In the genomic region with DNA sequence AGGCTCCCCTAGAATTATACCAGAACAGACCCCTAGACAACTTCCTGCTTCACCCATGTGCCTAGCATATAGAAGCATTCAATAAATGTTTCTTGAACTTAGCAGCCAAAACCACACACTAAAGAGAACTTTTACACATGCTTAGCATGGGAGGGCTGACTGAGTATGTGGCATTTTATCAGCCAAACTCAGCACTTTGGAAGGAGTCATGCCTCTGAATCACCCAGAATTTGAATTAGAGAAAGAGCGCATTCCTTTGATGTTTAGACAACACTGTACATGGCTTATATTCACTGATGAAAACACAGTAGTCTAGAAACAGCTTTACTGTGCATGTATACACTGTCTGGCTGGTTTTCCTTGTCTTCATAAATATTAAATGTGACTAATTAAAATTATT, we compare ENCODE assay signal across 2 cellular contexts.
TF ChIP-seq lines count a peak whose summit lies in the region.

No MANE protein-coding gene starts in this region.

TF ChIP-seq in IMR-90, 13 proteins besides CTCF, POLR2A, EP300 and RAD21:
- TF ChIP-seq, protein P1, sequence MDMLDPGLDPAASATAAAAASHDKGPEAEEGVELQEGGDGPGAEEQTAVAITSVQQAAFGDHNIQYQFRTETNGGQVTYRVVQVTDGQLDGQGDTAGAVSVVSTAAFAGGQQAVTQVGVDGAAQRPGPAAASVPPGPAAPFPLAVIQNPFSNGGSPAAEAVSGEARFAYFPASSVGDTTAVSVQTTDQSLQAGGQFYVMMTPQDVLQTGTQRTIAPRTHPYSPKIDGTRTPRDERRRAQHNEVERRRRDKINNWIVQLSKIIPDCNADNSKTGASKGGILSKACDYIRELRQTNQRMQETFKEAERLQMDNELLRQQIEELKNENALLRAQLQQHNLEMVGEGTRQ (IDR thresholded peaks at IDR 0.05; ENCODE audit: low read depth, low read length) = no peak
- TF ChIP-seq MAFK (IDR thresholded peaks at IDR 0.05; ENCODE audit: low read depth, low read length) (peak; percentile 60), BHLHE40 (IDR thresholded peaks at IDR 0.05; ENCODE audit: low read depth, low read length) (0 out of 2 replicates have a peak, but pooled peaks have one; percentile 16), FOS (IDR thresholded peaks at IDR 0.05; ENCODE audit: low read depth, low read length) (0 out of 2 replicates have a peak, but pooled peaks have one; percentile 21)
TF ChIP-seq in IMR-90: peak in this region for 3.

TF ChIP-seq in GM23338, 12 proteins besides CTCF, POLR2A, EP300 and RAD21:
- TF ChIP-seq, protein P2, sequence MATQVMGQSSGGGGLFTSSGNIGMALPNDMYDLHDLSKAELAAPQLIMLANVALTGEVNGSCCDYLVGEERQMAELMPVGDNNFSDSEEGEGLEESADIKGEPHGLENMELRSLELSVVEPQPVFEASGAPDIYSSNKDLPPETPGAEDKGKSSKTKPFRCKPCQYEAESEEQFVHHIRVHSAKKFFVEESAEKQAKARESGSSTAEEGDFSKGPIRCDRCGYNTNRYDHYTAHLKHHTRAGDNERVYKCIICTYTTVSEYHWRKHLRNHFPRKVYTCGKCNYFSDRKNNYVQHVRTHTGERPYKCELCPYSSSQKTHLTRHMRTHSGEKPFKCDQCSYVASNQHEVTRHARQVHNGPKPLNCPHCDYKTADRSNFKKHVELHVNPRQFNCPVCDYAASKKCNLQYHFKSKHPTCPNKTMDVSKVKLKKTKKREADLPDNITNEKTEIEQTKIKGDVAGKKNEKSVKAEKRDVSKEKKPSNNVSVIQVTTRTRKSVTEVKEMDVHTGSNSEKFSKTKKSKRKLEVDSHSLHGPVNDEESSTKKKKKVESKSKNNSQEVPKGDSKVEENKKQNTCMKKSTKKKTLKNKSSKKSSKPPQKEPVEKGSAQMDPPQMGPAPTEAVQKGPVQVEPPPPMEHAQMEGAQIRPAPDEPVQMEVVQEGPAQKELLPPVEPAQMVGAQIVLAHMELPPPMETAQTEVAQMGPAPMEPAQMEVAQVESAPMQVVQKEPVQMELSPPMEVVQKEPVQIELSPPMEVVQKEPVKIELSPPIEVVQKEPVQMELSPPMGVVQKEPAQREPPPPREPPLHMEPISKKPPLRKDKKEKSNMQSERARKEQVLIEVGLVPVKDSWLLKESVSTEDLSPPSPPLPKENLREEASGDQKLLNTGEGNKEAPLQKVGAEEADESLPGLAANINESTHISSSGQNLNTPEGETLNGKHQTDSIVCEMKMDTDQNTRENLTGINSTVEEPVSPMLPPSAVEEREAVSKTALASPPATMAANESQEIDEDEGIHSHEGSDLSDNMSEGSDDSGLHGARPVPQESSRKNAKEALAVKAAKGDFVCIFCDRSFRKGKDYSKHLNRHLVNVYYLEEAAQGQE (IDR thresholded peaks at IDR 0.05; ENCODE audit: unreplicated experiment) = no peak
- TF ChIP-seq JUNB (IDR thresholded peaks at IDR 0.05; ENCODE audit: unreplicated experiment) (no peak), ZNF114 (CRISPR knock-in tag; IDR thresholded peaks at IDR 0.05) (no peak)
